Comparison of ENCODE assay signal across 8 cellular contexts in the genomic region with DNA sequence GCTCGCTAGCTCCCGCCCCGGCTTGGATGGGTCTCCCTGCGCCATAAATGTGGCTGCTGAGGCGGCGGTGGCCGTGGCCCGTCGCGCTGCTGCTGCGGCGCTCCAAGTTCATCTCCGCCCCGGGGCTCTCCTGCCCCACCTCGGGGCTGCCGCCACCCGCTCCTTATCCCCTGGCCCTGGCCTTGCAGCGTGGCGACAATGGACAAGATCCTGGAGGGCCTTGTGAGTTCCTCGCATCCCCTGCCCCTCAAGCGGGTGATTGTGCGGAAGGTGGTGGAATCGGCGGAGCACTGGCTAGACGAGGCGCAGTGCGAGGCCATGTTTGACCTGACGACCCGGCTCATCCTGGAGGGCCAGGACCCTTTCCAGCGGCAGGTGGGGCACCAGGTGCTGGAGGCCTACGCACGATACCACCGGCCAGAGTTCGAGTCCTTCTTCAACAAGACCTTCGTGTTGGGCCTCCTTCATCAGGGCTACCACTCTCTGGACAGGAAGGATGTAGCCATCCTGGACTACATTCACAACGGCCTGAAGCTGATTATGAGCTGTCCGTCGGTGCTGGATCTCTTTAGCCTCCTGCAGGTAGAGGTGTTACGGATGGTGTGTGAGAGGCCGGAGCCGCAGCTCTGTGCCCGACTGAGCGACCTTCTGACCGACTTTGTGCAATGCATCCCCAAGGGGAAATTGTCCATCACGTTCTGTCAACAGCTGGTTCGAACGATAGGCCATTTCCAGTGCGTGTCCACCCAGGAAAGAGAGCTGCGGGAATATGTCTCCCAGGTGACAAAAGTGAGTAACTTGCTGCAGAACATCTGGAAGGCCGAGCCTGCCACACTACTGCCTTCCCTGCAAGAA. TPM values are rescaled to one million over a fixed set of nuclear protein-coding genes. Genes with fewer than 3 reads are reported as not detected.
DNase-seq lines count a peak whose midpoint lies in the region; ATAC-seq and TF ChIP-seq lines count a peak whose summit lies in the region.

No MANE protein-coding gene starts in this region.

- peaks cover 49% of the 10 kb centered on the region for H3K4me1 Mint-ChIP-seq in activated CD4-positive, alpha-beta memory T cell treated with anti-CD3 and anti-CD28 coated beads, Interleukin-2, amount 10 ng/mL, durations not matched to agents 7 days and 5 days

- ATAC-seq in GM19467 (IDR thresholded peaks at IDR 0.05; ENCODE audit: unreplicated experiment) (peak; percentile 8), HG03469 (IDR thresholded peaks at IDR 0.05; ENCODE audit: unreplicated experiment) (peak; percentile 7), foreskin keratinocyte (peak; percentile 2)

- peak overlapping the region; percentile 90 for H3K27ac Mint-ChIP-seq in activated CD4-positive, alpha-beta memory T cell treated with anti-CD3 and anti-CD28 coated beads, Interleukin-2, amount 10 ng/mL, durations not matched to agents 7 days and 5 days

- no peaks in the 10 kb centered on the region for H3K9me3 ChIP-seq in neutrophil

- H3K27me3 Mint-ChIP-seq in activated CD4-positive, alpha-beta memory T cell treated with anti-CD3 and anti-CD28 coated beads, Interleukin-2, amount 10 ng/mL, durations not matched to agents 7 days and 5 days = no peaks in the 10 kb centered on the region

- H3K9me3 Mint-ChIP-seq in activated CD4-positive, alpha-beta memory T cell treated with anti-CD3 and anti-CD28 coated beads, Interleukin-2, amount 10 ng/mL, durations not matched to agents 7 days and 5 days = no peaks in the 10 kb centered on the region

- H3K27me3 ChIP-seq in foreskin keratinocyte (no peaks in the 10 kb centered on the region), neutrophil (no peaks in the 10 kb centered on the region)

- H3K27ac ChIP-seq in foreskin keratinocyte = peak overlapping the region; percentile 68
- peak overlapping the region; percentile 96 for H3K27ac ChIP-seq in neutrophil

- DNase-seq in EL (peak; percentile 19), foreskin keratinocyte (peak in 1 of 2 donors; percentile 35), NCI-H2196 (lab: John Stamatoyannopoulos, UW; ENCODE audit: unreplicated experiment) (no peak), midbrain (lab: John Stamatoyannopoulos, UW) (no peak)
- DNase-seq in activated CD4-positive, alpha-beta memory T cell treated with anti-CD3 and anti-CD28 coated beads, Interleukin-2, amount 10 ng/mL, durations not matched to agents 7 days and 5 days = no peak

- POLR2A ChIA-PET in activated CD4-positive, alpha-beta memory T cell treated with anti-CD3 and anti-CD28 coated beads, Interleukin-2, amount 10 ng/mL, durations not matched to agents 7 days and 5 days (lab: Charles Lee) = interaction anchor here (0.9 to 2.4 kb wide), 4 partner anchors 15 to 779 kb away, joined by 3 to 9 read pairs (median 6); no protein-coding TSS in a partner anchor

- H3K36me3 ChIP-seq in neutrophil = peaks cover 7% of the 10 kb centered on the region

- peak overlapping the region; percentile 87 to 90 for H3K4me3 ChIP-seq in neutrophil (ENCODE audit: low read depth in 1 of 2, low read length in 1 of 2)

- TF ChIP-seq CTCF in foreskin keratinocyte (conservative IDR thresholded peaks at IDR 0.05) = no peak
- TF ChIP-seq CTCF in neutrophil (IDR thresholded peaks at IDR 0.05) = no peak

- H3K36me3 Mint-ChIP-seq in activated CD4-positive, alpha-beta memory T cell treated with anti-CD3 and anti-CD28 coated beads, Interleukin-2, amount 10 ng/mL, durations not matched to agents 7 days and 5 days (ENCODE audit: low read depth) = peaks cover 49% of the 10 kb centered on the region

- peak overlapping the region; percentile 87 for H3K4me3 Mint-ChIP-seq in activated CD4-positive, alpha-beta memory T cell treated with anti-CD3 and anti-CD28 coated beads, Interleukin-2, amount 10 ng/mL, durations not matched to agents 7 days and 5 days

- CTCF ChIA-PET in activated CD4-positive, alpha-beta memory T cell treated with anti-CD3 and anti-CD28 coated beads, Interleukin-2, amount 10 ng/mL, durations not matched to agents 7 days and 5 days (lab: Charles Lee) = no interaction called here

- H3K4me1 ChIP-seq in foreskin keratinocyte (peaks cover 19% of the 10 kb centered on the region), neutrophil (ENCODE audit: control insufficient read depth in 1 of 2, insufficient read depth in 1 of 2, low read depth in 1 of 2, low read length in 1 of 2) (peaks cover 43 to 46% of the 10 kb centered on the region in 2 experiments)

RNA-seq across cellular contexts. Expression of gene USP38, which starts 0.8 kb away (rescaled TPM):
- total RNA-seq in activated CD4-positive, alpha-beta memory T cell treated with anti-CD3 and anti-CD28 coated beads, Interleukin-2, amount 10 ng/mL, durations not matched to agents 7 days and 5 days = 10 to 100 TPM; 25.9 to 27.9 TPM
- 18.4 and 18.8 TPM in 2 replicates for total RNA-seq in foreskin keratinocyte
- 3.2 and 3.7 TPM in 2 replicates for polyA plus RNA-seq in foreskin keratinocyte
